ENCODE assay signal across 9 cellular contexts in the genomic region with DNA sequence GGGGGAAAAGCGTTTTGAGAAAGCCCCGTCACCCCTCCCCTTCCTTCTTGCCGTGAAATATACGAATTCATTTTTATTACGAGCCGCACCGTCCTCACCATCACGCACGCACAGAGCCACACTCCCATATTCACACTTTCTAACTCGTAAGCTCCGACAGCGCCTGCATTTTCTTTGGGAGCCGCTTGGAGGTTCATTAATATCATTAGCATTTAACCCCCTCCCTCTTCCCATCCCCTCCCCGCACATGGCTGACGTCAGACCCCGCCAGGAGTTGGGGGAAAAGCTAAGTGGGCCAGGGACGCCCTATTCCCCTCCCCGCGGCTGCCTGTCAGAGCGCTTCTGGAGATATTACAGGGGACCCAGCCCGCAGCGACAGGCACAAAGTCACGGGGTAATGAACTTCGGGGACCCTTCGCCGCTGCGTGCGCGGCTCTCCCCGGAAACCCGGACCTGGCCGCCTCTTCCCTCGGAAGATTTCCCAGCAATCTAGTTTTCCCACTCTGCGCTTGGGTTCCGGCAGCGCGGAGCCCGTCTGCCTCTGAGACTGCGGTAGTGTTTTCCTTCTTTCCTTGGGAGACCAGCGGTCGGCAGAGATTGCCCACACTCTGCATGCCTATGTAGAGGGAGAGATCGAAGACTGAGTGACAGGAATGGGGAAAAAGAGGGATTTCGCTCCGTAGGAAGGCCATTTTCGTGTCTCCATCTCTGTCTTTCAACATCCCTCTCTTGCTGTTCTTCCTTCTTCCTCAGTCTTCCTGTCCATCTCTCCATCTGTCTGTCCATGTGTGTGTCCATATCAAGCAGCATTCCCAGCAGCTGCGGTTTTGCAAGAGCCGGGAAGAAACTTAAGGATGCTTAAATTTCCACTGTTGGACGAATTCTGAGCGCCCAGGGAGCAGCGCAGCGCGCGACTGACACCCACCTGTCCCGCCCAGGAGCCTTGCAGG. TPM values are rescaled to one million over a fixed set of nuclear protein-coding genes. Genes with fewer than 3 reads are reported as not detected.
DNase-seq lines count a peak whose midpoint lies in the region; ATAC-seq and TF ChIP-seq lines count a peak whose summit lies in the region.
"Had no signal": no experiment of that assay in that cellular context is flagged by ENCODE, and none has a peak within 500 bp of the region (broad histone marks: within the 10 kb centered on the region; RNA-seq: fewer than 3 reads in every experiment).

Gene NR2E1, plus strand, starts transcription at position 309 of the 950 bp plus-strand sequence. CDS start 744 bp downstream, outside the sequence.

- 3% methylated on average over 45 of the region's 54 CpGs for WGBS in esophagus muscularis mucosa

- DNase-seq in T-helper 1 cell (no peak), NCI-H82 treated with DMSO at 0.1 percent for 48 hours (lab: John Stamatoyannopoulos, UW; ENCODE audit: unreplicated experiment) (peak; percentile 20), esophagus muscularis mucosa (ENCODE audit: extremely low spot score) (no peak), dedifferentiated amniotic fluid mesenchymal stem cell (ENCODE audit: extremely low spot score) (no peak)

- H3K27ac ChIP-seq in esophagus muscularis mucosa (replicated peaks in 1 of 4) (no peak within 1 kb of the TSS), rectal smooth muscle tissue (ENCODE audit: low read depth, low read length) (no peak within 1 kb of the TSS)

- H3K27me3 ChIP-seq in esophagus muscularis mucosa, result peaks cover 12 to 100% (median 97%) of the 10 kb centered on the region in 4 donors
- peaks cover 83% of the 10 kb centered on the region for H3K27me3 ChIP-seq in rectal smooth muscle tissue (ENCODE audit: control insufficient read depth, insufficient read depth, low read length)

- H3K4me3 ChIP-seq in esophagus muscularis mucosa (peak within 1 kb of the TSS; percentile 6 to 35 (median 26)), rectal smooth muscle tissue (ENCODE audit: low read length) (peak within 1 kb of the TSS; percentile 10)

- H3K4me1 ChIP-seq in esophagus muscularis mucosa (peaks cover 52 to 69% (median 66%) of the 10 kb centered on the region in 4 donors), rectal smooth muscle tissue (ENCODE audit: control insufficient read depth, insufficient read depth, low read length) (no peaks in the 10 kb centered on the region)

- H3K9me3 ChIP-seq in esophagus muscularis mucosa, result no peaks in the 10 kb centered on the region

- TF ChIP-seq POLR2A in esophagus muscularis mucosa (IDR thresholded peaks at IDR 0.05; ENCODE audit: low read depth), result no peak

- no peaks in the 10 kb centered on the region for H3K9me3 Mint-ChIP-seq in T-helper 1 cell treated with Interleukin-12 subunit alpha and Interleukin-12 subunit beta and Interleukin-4 antibody, amounts not matched to agents 30 μg/mL and 1 μg/mL, for 36 hours

- H3K27ac Mint-ChIP-seq in T-helper 1 cell treated with Interleukin-12 subunit alpha and Interleukin-12 subunit beta and Interleukin-4 antibody, amounts not matched to agents 30 μg/mL and 1 μg/mL, for 36 hours, result peak within 1 kb of the TSS; percentile 89

- no peak for TF ChIP-seq EP300 in esophagus muscularis mucosa (IDR thresholded peaks at IDR 0.05)

- TF ChIP-seq CTCF in esophagus muscularis mucosa (IDR thresholded peaks at IDR 0.05), result no peak

- peaks cover 12% of the 10 kb centered on the region for H3K4me1 Mint-ChIP-seq in T-helper 1 cell treated with Interleukin-12 subunit alpha and Interleukin-12 subunit beta and Interleukin-4 antibody, amounts not matched to agents 30 μg/mL and 1 μg/mL, for 36 hours (ENCODE audit: low read depth)

- peak within 1 kb of the TSS; percentile 54 for H3K4me3 Mint-ChIP-seq in T-helper 1 cell treated with Interleukin-12 subunit alpha and Interleukin-12 subunit beta and Interleukin-4 antibody, amounts not matched to agents 30 μg/mL and 1 μg/mL, for 36 hours

- H3K9ac ChIP-seq in rectal smooth muscle tissue (ENCODE audit: low read length), result no peak within 1 kb of the TSS

- ATAC-seq in GM21367 (IDR thresholded peaks at IDR 0.05; ENCODE audit: unreplicated experiment), result no peak
- ATAC-seq in GM19463 (IDR thresholded peaks at IDR 0.05; ENCODE audit: unreplicated experiment), result no peak
- ATAC-seq: HCT116 had no signal

- H3K36me3 Mint-ChIP-seq in T-helper 1 cell treated with Interleukin-12 subunit alpha and Interleukin-12 subunit beta and Interleukin-4 antibody, amounts not matched to agents 30 μg/mL and 1 μg/mL, for 36 hours (ENCODE audit: low read depth), result peaks cover 8% of the 10 kb centered on the region

- intact Hi-C loops in esophagus muscularis mucosa (cut with DNase I), result no loop called here

- H3K36me3 ChIP-seq in esophagus muscularis mucosa, result no peaks in the 10 kb centered on the region
- no peaks in the 10 kb centered on the region for H3K36me3 ChIP-seq in rectal smooth muscle tissue (ENCODE audit: control insufficient read depth, insufficient read depth, low read length)

- peaks cover 92% of the 10 kb centered on the region for H3K27me3 Mint-ChIP-seq in T-helper 1 cell treated with Interleukin-12 subunit alpha and Interleukin-12 subunit beta and Interleukin-4 antibody, amounts not matched to agents 30 μg/mL and 1 μg/mL, for 36 hours (ENCODE audit: low read depth)

RNA-seq across cellular contexts. Expression of gene NR2E1, which starts in this region (rescaled TPM):
- not detected for total RNA-seq in esophagus muscularis mucosa
